ENCODE assay signal across 11 cellular contexts in genomic region chr16:4136229-4136813, GRCh38. TPM values are rescaled to one million over a fixed set of nuclear protein-coding genes. Genes with fewer than 3 reads are reported as not detected.
DNase-seq lines count a peak whose midpoint lies in the region; ATAC-seq and TF ChIP-seq lines count a peak whose summit lies in the region.
"Had no signal": no experiment of that assay in that cellular context is flagged by ENCODE, and none has a peak within 500 bp of the region (broad histone marks: within the 10 kb centered on the region; RNA-seq: fewer than 3 reads in every experiment).

No MANE protein-coding gene starts in this region.

- 34 to 45% methylated on average over 6 to 9 of the region's 9 CpGs for WGBS in upper lobe of left lung, 2 donors

- ATAC-seq in WTC11: peak; percentile 74
- peak; percentile 65 to 94 for ATAC-seq in upper lobe of left lung (ENCODE audit: low FRiP score in 2 of 2)
- ATAC-seq in activated CD4-positive, CD25-positive, alpha-beta regulatory T cell treated with anti-CD3 and anti-CD28 coated beads, Interleukin-2, amount 50 U/mL, for 24 hours: no peak
- ATAC-seq: naive thymus-derived CD4-positive, alpha-beta T cell had no signal

- DNase-seq in DMS53 (lab: John Stamatoyannopoulos, UW) (peak; percentile 7), DMS53 treated with DMSO at 0.1 percent for 48 hours (lab: John Stamatoyannopoulos, UW; ENCODE audit: unreplicated experiment) (no peak), WTC11 (ENCODE audit: low spot score) (peak; percentile 46), islet precursor cell (peak; percentile 90), upper lobe of left lung (peak in 1 of 2 donors; percentile 84), NCI-H146 (lab: John Stamatoyannopoulos, UW) (no peak), MG63 (no peak)
- DNase-seq: activated naive CD4-positive, alpha-beta T cell treated with anti-CD3 and anti-CD28 coated beads, Interleukin-2, amount 10 ng/mL, durations not matched to agents 7 days and 5 days; central memory CD4-positive, alpha-beta T cell; naive thymus-derived CD4-positive, alpha-beta T cell had no signal

- CTCF ChIA-PET in WTC11 (lab: Charles Lee): no interaction called here

- POLR2A ChIA-PET in WTC11 (lab: Charles Lee): no interaction called here

- peaks cover 0 to 21% (median 4%) of the 10 kb centered on the region in 4 donors for H3K4me1 ChIP-seq in upper lobe of left lung

- H3K27ac Mint-ChIP-seq in WTC11: no peak overlapping the region; the same call in 1 of the 2 replicates
- H3K27ac Mint-ChIP-seq: activated naive CD4-positive, alpha-beta T cell treated with anti-CD3 and anti-CD28 coated beads, Interleukin-2, amount 10 ng/mL, durations not matched to agents 7 days and 5 days; naive thymus-derived CD4-positive, alpha-beta T cell had no signal

- peak in 2 of 4 donors; percentile 20 to 54 for TF ChIP-seq EP300 in upper lobe of left lung (IDR thresholded peaks at IDR 0.05)

- H3K36me3 Mint-ChIP-seq in WTC11: peaks cover 13% of the 10 kb centered on the region

- peaks cover 57% of the 10 kb centered on the region for H3K27me3 Mint-ChIP-seq in WTC11 (ENCODE audit: low read depth)

- H3K9me3 ChIP-seq in upper lobe of left lung: no peaks in the 10 kb centered on the region
- H3K9me3 ChIP-seq in MG63: no peaks in the 10 kb centered on the region; the same call in 1 of the 2 replicates

- H3K4me3 ChIP-seq in upper lobe of left lung: peak overlapping the region in 1 of 4 donors; percentile 17
- H3K4me3 ChIP-seq in MG63: no peak overlapping the region

- H3K36me3 ChIP-seq in upper lobe of left lung (no peaks in the 10 kb centered on the region), MG63 (no peaks in the 10 kb centered on the region)

- TF ChIP-seq POLR2A in upper lobe of left lung (IDR thresholded peaks at IDR 0.05): peak in 1 of 4 donors; percentile 17

- no peak for TF ChIP-seq CTCF in WTC11 (IDR thresholded peaks at IDR 0.05)
- TF ChIP-seq CTCF in upper lobe of left lung (IDR thresholded peaks at IDR 0.05): peak in 4 of 6 experiments; percentile 15 to 81 (median 32)

- H3K4me1 Mint-ChIP-seq in WTC11: peaks cover 25% of the 10 kb centered on the region

- H3K9me3 Mint-ChIP-seq in WTC11: peaks cover 19% of the 10 kb centered on the region

- H3K4me3 Mint-ChIP-seq in WTC11: no peak overlapping the region
- H3K4me3 Mint-ChIP-seq: activated naive CD4-positive, alpha-beta T cell treated with anti-CD3 and anti-CD28 coated beads, Interleukin-2, amount 10 ng/mL, durations not matched to agents 7 days and 5 days; naive thymus-derived CD4-positive, alpha-beta T cell had no signal

- H3K27me3 ChIP-seq in upper lobe of left lung (no peaks in the 10 kb centered on the region), MG63 (no peaks in the 10 kb centered on the region)

- H3K27ac ChIP-seq in upper lobe of left lung: peak overlapping the region; percentile 62 to 87 (median 70)

TF ChIP-seq in WTC11, 78 proteins besides CTCF, POLR2A, EP300 and RAD21:
- TF ChIP-seq, protein P1, sequence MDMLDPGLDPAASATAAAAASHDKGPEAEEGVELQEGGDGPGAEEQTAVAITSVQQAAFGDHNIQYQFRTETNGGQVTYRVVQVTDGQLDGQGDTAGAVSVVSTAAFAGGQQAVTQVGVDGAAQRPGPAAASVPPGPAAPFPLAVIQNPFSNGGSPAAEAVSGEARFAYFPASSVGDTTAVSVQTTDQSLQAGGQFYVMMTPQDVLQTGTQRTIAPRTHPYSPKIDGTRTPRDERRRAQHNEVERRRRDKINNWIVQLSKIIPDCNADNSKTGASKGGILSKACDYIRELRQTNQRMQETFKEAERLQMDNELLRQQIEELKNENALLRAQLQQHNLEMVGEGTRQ (CRISPR knock-in tag; IDR thresholded peaks at IDR 0.05): peak; percentile 30; the same call in 1 of the 2 replicates
- no peak for TF ChIP-seq TEAD4 (CRISPR knock-in tag; IDR thresholded peaks at IDR 0.05)

RNA-seq across cellular contexts. Expression of gene ADCY9, which starts 20.1 kb away (rescaled TPM):
- total RNA-seq in WTC11 (2021): 9.5 to 11.5 TPM (median 10.0 TPM) in 3 replicates
- total RNA-seq in upper lobe of left lung: 10 to 100 TPM; 46.0 to 80.7 (median 68.4) TPM
- 12.4 and 18.4 TPM in 2 replicates for total RNA-seq in MG63 (2014; rRNA removed; shearing (Covaris generic); ENCODE audit: low replicate concordance)

Comparison
In these comparisons a context has a peak if more than half of its experiments do, and no peak if none do; other contexts are left out.
1. DNase-seq: peak in DMS53 (single experiment), WTC11 (single experiment) and islet precursor cell (single experiment); none in DMS53 treated with DMSO at 0.1 percent for 48 hours (single experiment), NCI-H146 (single experiment) and MG63 (single experiment).
2. ATAC-seq: peak in WTC11 (single experiment) and upper lobe of left lung (2 of 2); none in activated CD4-positive, CD25-positive, alpha-beta regulatory T cell treated with anti-CD3 and anti-CD28 coated beads, Interleukin-2, amount 50 U/mL, for 24 hours (0 of 2).